14 cellular contexts compared by ENCODE assay signal in the genomic region with DNA sequence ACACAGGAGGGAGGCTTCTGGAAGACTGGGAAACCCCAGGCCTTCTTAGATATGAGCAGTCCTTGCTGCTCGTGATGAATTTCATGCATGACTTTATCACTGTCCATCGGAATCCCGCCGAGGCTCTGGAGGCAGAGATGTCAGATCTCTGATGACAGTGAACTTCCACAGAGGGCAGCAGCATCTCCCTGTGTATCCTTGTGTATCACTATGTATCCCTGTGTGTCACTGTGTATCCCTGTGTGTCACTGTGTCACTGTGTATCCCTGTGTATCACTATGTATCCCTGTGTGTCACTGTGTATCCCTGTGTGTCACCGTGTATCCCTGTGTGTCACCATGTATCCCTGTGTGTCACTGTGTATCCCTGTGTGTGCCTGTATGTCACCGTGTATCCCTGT.
DNase-seq lines count a peak whose midpoint lies in the region; ATAC-seq and TF ChIP-seq lines count a peak whose summit lies in the region.
"Had no signal": no experiment of that assay in that cellular context is flagged by ENCODE, and none has a peak within 500 bp of the region (broad histone marks: within the 10 kb centered on the region; RNA-seq: fewer than 3 reads in every experiment).

No MANE protein-coding gene starts in this region.

- intact Hi-C loops in testis (cut with DNase I; ENCODE audit: low total_unique reads), result no loop called here

- DNase-seq in DMS53 (lab: John Stamatoyannopoulos, UW) (peak; percentile 67), DMS53 treated with DMSO at 0.1 percent for 48 hours (lab: John Stamatoyannopoulos, UW; ENCODE audit: unreplicated experiment) (no peak), nephron progenitor cell (no peak), NCI-H524 treated with DMSO at 0.1 percent for 48 hours (lab: John Stamatoyannopoulos, UW) (no peak), testis (no peak)
- DNase-seq in activated naive CD8-positive, alpha-beta T cell treated with anti-CD3 and anti-CD28 coated beads, Interleukin-2, amount 50 U/mL, for 24 hours, result no peak
- DNase-seq: kidney glomerular epithelial cell, NCI-H510A treated with DMSO at 0.1 percent for 48 hours, Right ventricle myocardium superior, upper lobe of left lung had no signal

- H3K9ac ChIP-seq in KMS-11, result no peak overlapping the region

- H3K36me3 Mint-ChIP-seq in activated naive CD8-positive, alpha-beta T cell treated with anti-CD3 and anti-CD28 coated beads, Interleukin-2, amount 50 U/mL, for 24 hours (ENCODE audit: low read depth), result peaks cover 8% of the 10 kb centered on the region
- peaks cover 28% of the 10 kb centered on the region for H3K36me3 Mint-ChIP-seq in nephron progenitor cell (ENCODE audit: low read depth)

- H3K27me3 ChIP-seq in KMS-11 (ENCODE audit: insufficient read depth, low read depth), result no peaks in the 10 kb centered on the region
- H3K27me3 ChIP-seq in testis, result no peaks in the 10 kb centered on the region
- H3K27me3 ChIP-seq: upper lobe of left lung had no signal

- H3K27ac Mint-ChIP-seq in activated naive CD8-positive, alpha-beta T cell treated with anti-CD3 and anti-CD28 coated beads, Interleukin-2, amount 50 U/mL, for 24 hours, result peak overlapping the region; percentile 74
- H3K27ac Mint-ChIP-seq in nephron progenitor cell, result peak overlapping the region; percentile 18

- no peak for TF ChIP-seq POLR2A in testis (IDR thresholded peaks at IDR 0.05)

- H4K20me1 ChIP-seq in KMS-11 (ENCODE audit: insufficient read depth), result no peaks in the 10 kb centered on the region

- 81 to 95% methylated on average over 6 of the region's 6 CpGs for WGBS in testis, 2 donors

- peaks cover 27% of the 10 kb centered on the region for H3K4me1 ChIP-seq in KMS-11 (ENCODE audit: low read depth, poor library complexity, severe bottlenecking)
- peaks cover 5% of the 10 kb centered on the region for H3K4me1 ChIP-seq in testis

- H3K4me2 ChIP-seq in KMS-11, result peak overlapping the region; percentile 98; the same call in 1 of the 2 replicates

- TF ChIP-seq CTCF in KMS-11 (conservative IDR thresholded peaks at IDR 0.05; ENCODE audit: low read depth, low read length), result no peak
- TF ChIP-seq CTCF in nephron progenitor cell (IDR thresholded peaks at IDR 0.05), result no peak
- TF ChIP-seq CTCF in testis (IDR thresholded peaks at IDR 0.05), result no peak

- ATAC-seq in activated naive CD8-positive, alpha-beta T cell treated with anti-CD3 and anti-CD28 coated beads, Interleukin-2, amount 50 U/mL, for 24 hours, result no peak
- ATAC-seq in HG03039 (IDR thresholded peaks at IDR 0.05; ENCODE audit: unreplicated experiment), result no peak

- H3K36me3 ChIP-seq in KMS-11 (ENCODE audit: insufficient read depth) (0 out of 2 replicates have a peak, but pooled peaks cover 3% of the 10 kb centered on the region), testis (ENCODE audit: low read depth, missing control alignments) (no peaks in the 10 kb centered on the region)

- H3K4me1 Mint-ChIP-seq in activated naive CD8-positive, alpha-beta T cell treated with anti-CD3 and anti-CD28 coated beads, Interleukin-2, amount 50 U/mL, for 24 hours, result peaks cover 52% of the 10 kb centered on the region
- peaks cover 61% of the 10 kb centered on the region for H3K4me1 Mint-ChIP-seq in nephron progenitor cell

- H3K79me2 ChIP-seq in KMS-11 (ENCODE audit: insufficient read depth, low read depth), result no peaks in the 10 kb centered on the region

- H3K4me3 Mint-ChIP-seq in activated naive CD8-positive, alpha-beta T cell treated with anti-CD3 and anti-CD28 coated beads, Interleukin-2, amount 50 U/mL, for 24 hours, result peak overlapping the region; percentile 77
- H3K4me3 Mint-ChIP-seq in nephron progenitor cell, result no peak overlapping the region

- no peaks in the 10 kb centered on the region for H3K9me3 Mint-ChIP-seq in activated naive CD8-positive, alpha-beta T cell treated with anti-CD3 and anti-CD28 coated beads, Interleukin-2, amount 50 U/mL, for 24 hours
- peaks cover 3% of the 10 kb centered on the region for H3K9me3 Mint-ChIP-seq in nephron progenitor cell
- H3K9me3 Mint-ChIP-seq: GM23338 had no signal

- H2AFZ ChIP-seq in KMS-11 (ENCODE audit: low read depth), result no peak overlapping the region
- H2AFZ ChIP-seq: GM23338 had no signal

- no peaks in the 10 kb centered on the region for H3K9me3 ChIP-seq in testis
- H3K9me3 ChIP-seq: upper lobe of left lung had no signal

- H3K27me3 Mint-ChIP-seq in activated naive CD8-positive, alpha-beta T cell treated with anti-CD3 and anti-CD28 coated beads, Interleukin-2, amount 50 U/mL, for 24 hours, result no peaks in the 10 kb centered on the region
- peaks cover 19% of the 10 kb centered on the region for H3K27me3 Mint-ChIP-seq in nephron progenitor cell (ENCODE audit: low read depth, poor library complexity)

- peak overlapping the region; percentile 95; the same call in 1 of the 2 replicates for H3K27ac ChIP-seq in KMS-11
- H3K27ac ChIP-seq in testis, result no peak overlapping the region
- H3K27ac ChIP-seq: 22Rv1 had no signal

- H3K4me3 ChIP-seq in KMS-11 (IDR thresholded peaks at IDR 0.05; ENCODE audit: insufficient read depth, low read depth, low read length), result no peak overlapping the region
- no peak overlapping the region for H3K4me3 ChIP-seq in testis
- H3K4me3 ChIP-seq: GM23338, upper lobe of left lung had no signal
